Comparison of ENCODE assay signal across 1 cellular context in the genomic region with DNA sequence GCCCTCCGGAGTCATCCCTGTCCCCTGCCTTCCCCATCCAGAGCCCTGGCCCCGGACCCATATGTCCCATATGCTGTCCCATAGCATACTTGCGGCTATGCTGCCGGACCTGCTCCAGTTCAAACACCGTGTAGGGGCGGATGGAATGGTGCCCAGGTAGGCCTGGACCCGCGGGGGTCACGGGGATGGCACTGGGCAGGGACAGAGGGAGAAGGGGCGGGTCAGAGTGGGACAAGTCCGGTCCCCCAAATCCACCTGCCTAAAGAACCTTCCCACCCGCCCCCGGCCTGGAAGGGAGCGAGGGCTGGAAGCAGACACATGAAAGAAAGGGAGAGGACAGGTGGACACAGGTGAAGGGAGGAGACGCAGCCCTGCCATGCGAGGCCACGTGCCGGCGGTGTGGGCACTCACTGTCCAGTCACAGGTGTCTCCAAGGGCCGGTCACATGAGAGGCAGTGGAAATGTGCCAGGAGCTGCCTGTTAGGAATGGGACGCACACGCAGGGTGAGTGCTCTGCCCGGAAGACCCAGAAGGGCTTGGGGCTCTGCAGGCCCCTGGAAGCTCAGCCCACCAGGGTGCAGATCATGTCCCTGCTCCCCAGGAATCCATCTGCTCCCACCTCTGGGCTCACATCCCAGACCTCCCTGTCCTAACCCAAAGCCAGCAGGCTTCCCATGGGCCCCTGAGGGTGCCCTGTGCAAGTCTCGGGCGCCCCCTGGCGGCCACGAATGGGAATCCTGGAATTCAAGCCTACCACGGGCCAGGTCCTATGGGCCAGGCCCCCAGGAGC.
TF ChIP-seq lines count a peak whose summit lies in the region.

No MANE protein-coding gene starts in this region.

TF ChIP-seq in HepG2, 621 proteins besides CTCF, POLR2A, EP300 and RAD21 (continued from another document and continues in another):
- TF ChIP-seq, protein P1, sequence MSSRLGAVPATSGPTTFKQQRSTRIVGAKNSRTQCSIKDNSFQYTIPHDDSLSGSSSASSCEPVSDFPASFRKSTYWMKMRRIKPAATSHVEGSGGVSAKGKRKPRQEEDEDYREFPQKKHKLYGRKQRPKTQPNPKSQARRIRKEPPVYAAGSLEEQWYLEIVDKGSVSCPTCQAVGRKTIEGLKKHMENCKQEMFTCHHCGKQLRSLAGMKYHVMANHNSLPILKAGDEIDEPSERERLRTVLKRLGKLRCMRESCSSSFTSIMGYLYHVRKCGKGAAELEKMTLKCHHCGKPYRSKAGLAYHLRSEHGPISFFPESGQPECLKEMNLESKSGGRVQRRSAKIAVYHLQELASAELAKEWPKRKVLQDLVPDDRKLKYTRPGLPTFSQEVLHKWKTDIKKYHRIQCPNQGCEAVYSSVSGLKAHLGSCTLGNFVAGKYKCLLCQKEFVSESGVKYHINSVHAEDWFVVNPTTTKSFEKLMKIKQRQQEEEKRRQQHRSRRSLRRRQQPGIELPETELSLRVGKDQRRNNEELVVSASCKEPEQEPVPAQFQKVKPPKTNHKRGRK (CRISPR knock-in tag; IDR thresholded peaks at IDR 0.05) = no peak
- TF ChIP-seq FOXP1 (IDR thresholded peaks at IDR 0.05) = no peak
- no peak for TF ChIP-seq FOXP1 (CRISPR knock-in tag; IDR thresholded peaks at IDR 0.05)
- TF ChIP-seq HNF4G (IDR thresholded peaks at IDR 0.05; ENCODE audit: borderline replicate concordance, low read depth, low read length) = no peak
- TF ChIP-seq HNF4G (CRISPR knock-in tag; IDR thresholded peaks at IDR 0.05; ENCODE audit: borderline replicate concordance, low read depth) = no peak
- TF ChIP-seq ZFAT (CRISPR knock-in tag; conservative IDR thresholded peaks at IDR 0.05) = no peak
- no peak for TF ChIP-seq GTF3A (CRISPR knock-in tag; conservative IDR thresholded peaks at IDR 0.05)
- TF ChIP-seq RORA (CRISPR knock-in tag; IDR thresholded peaks at IDR 0.05) = no peak
- TF ChIP-seq HNRNPLL (IDR thresholded peaks at IDR 0.05; ENCODE audit: low read depth, low read length, poor library complexity, severe bottlenecking) = no peak
- no peak for TF ChIP-seq NAIF1 (CRISPR knock-in tag; IDR thresholded peaks at IDR 0.05; ENCODE audit: borderline replicate concordance)
- peak; percentile 29; the same call in 1 of the 2 replicates for TF ChIP-seq SP4 (CRISPR knock-in tag; IDR thresholded peaks at IDR 0.05)
- TF ChIP-seq ZC3H13 (CRISPR knock-in tag; IDR thresholded peaks at IDR 0.05) = no peak
- no peak for TF ChIP-seq EEA1 (CRISPR knock-in tag; IDR thresholded peaks at IDR 0.05; ENCODE audit: borderline replicate concordance)
- no peak for TF ChIP-seq LRRFIP1 (CRISPR knock-in tag; conservative IDR thresholded peaks at IDR 0.05)
- TF ChIP-seq ZKSCAN5 (CRISPR knock-in tag; IDR thresholded peaks at IDR 0.05) = no peak
- TF ChIP-seq ZBTB37 (CRISPR knock-in tag; IDR thresholded peaks at IDR 0.05) = no peak
- TF ChIP-seq ZNF10 (CRISPR knock-in tag; IDR thresholded peaks at IDR 0.05; ENCODE audit: borderline replicate concordance, low read depth) = no peak
- TF ChIP-seq ZNF33B (CRISPR knock-in tag; IDR thresholded peaks at IDR 0.05) = no peak
- TF ChIP-seq, protein P2, sequence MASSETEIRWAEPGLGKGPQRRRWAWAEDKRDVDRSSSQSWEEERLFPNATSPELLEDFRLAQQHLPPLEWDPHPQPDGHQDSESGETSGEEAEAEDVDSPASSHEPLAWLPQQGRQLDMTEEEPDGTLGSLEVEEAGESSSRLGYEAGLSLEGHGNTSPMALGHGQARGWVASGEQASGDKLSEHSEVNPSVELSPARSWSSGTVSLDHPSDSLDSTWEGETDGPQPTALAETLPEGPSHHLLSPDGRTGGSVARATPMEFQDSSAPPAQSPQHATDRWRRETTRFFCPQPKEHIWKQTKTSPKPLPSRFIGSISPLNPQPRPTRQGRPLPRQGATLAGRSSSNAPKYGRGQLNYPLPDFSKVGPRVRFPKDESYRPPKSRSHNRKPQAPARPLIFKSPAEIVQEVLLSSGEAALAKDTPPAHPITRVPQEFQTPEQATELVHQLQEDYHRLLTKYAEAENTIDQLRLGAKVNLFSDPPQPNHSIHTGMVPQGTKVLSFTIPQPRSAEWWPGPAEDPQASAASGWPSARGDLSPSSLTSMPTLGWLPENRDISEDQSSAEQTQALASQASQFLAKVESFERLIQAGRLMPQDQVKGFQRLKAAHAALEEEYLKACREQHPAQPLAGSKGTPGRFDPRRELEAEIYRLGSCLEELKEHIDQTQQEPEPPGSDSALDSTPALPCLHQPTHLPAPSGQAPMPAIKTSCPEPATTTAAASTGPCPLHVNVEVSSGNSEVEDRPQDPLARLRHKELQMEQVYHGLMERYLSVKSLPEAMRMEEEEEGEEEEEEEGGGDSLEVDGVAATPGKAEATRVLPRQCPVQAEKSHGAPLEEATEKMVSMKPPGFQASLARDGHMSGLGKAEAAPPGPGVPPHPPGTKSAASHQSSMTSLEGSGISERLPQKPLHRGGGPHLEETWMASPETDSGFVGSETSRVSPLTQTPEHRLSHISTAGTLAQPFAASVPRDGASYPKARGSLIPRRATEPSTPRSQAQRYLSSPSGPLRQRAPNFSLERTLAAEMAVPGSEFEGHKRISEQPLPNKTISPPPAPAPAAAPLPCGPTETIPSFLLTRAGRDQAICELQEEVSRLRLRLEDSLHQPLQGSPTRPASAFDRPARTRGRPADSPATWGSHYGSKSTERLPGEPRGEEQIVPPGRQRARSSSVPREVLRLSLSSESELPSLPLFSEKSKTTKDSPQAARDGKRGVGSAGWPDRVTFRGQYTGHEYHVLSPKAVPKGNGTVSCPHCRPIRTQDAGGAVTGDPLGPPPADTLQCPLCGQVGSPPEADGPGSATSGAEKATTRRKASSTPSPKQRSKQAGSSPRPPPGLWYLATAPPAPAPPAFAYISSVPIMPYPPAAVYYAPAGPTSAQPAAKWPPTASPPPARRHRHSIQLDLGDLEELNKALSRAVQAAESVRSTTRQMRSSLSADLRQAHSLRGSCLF (CRISPR knock-in tag; IDR thresholded peaks at IDR 0.05; ENCODE audit: borderline replicate concordance) = no peak
- TF ChIP-seq ZBTB21 (CRISPR knock-in tag; IDR thresholded peaks at IDR 0.05) = no peak
- TF ChIP-seq, protein P3, sequence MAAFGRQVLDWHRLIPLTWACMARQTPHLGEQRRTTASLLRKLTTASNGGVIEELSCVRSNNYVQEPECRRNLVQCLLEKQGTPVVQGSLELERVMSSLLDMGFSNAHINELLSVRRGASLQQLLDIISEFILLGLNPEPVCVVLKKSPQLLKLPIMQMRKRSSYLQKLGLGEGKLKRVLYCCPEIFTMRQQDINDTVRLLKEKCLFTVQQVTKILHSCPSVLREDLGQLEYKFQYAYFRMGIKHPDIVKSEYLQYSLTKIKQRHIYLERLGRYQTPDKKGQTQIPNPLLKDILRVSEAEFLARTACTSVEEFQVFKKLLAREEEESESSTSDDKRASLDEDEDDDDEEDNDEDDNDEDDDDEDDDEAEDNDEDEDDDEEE (CRISPR knock-in tag; IDR thresholded peaks at IDR 0.05) = no peak
- no peak for TF ChIP-seq CENPBD1 (CRISPR knock-in tag; IDR thresholded peaks at IDR 0.05; ENCODE audit: borderline replicate concordance, low read depth)
- TF ChIP-seq ZNF687 (CRISPR knock-in tag; IDR thresholded peaks at IDR 0.05) = peak; percentile 50; the same call in 1 of the 2 replicates
- no peak for TF ChIP-seq MTA3 (CRISPR knock-in tag; IDR thresholded peaks at IDR 0.05)
- TF ChIP-seq, protein P4, sequence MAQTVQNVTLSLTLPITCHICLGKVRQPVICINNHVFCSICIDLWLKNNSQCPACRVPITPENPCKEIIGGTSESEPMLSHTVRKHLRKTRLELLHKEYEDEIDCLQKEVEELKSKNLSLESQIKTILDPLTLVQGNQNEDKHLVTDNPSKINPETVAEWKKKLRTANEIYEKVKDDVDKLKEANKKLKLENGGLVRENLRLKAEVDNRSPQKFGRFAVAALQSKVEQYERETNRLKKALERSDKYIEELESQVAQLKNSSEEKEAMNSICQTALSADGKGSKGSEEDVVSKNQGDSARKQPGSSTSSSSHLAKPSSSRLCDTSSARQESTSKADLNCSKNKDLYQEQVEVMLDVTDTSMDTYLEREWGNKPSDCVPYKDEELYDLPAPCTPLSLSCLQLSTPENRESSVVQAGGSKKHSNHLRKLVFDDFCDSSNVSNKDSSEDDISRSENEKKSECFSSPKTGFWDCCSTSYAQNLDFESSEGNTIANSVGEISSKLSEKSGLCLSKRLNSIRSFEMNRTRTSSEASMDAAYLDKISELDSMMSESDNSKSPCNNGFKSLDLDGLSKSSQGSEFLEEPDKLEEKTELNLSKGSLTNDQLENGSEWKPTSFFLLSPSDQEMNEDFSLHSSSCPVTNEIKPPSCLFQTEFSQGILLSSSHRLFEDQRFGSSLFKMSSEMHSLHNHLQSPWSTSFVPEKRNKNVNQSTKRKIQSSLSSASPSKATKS (CRISPR knock-in tag; IDR thresholded peaks at IDR 0.05) = no peak
- TF ChIP-seq ZMYM2 (CRISPR knock-in tag; IDR thresholded peaks at IDR 0.05) = no peak
- no peak for TF ChIP-seq FOXP4 (CRISPR knock-in tag; IDR thresholded peaks at IDR 0.05)
